Comparison of ENCODE assay signal across 1 cellular context in the genomic region with DNA sequence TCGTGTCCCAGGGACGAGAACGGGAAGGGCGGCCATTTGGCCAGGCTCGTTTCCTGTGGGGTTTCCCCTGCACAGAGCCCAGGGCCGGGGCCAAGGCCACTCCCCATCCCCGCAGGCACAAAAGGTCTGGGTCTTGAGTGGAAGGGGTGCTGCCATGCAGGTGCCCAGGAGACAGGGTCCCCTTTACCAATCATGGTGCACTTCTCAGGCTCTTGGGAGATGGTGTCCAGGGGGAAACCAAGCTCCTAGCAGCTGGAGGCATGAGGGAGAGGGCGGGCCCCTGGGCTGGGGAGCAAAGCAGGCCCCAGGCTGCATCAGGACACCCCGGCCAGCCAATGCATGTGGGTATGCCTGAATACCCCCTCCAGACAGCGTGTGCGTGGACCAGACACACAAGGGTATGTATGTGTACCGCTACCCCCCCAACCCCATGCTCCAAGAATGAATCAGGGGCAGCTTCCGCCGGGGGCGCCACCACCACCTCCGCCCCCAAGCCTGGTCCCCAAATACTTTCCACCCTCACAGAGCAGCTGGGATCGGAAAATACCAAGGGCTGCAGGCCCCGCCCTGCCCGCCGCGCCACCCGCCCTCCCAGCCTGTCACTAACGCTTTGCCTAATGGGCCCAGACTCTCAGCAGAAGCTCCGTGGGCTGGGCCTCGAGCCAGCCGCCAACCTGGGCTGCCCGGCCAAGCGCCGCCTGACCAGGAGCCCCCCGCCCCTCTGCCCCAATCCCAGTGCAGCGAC.
TF ChIP-seq lines count a peak whose summit lies in the region.

No MANE protein-coding gene starts in this region.

TF ChIP-seq in endothelial cell of umbilical vein, 7 proteins besides CTCF, POLR2A, EP300 and RAD21:
- TF ChIP-seq JUN (IDR thresholded peaks at IDR 0.05; ENCODE audit: borderline replicate concordance, insufficient read depth, insufficient read length, low read depth) (no peak), POLR2AphosphoS5 (IDR thresholded peaks at IDR 0.05; ENCODE audit: insufficient read depth, low read depth, low read length) (peak; percentile 69)
